Comparison of ENCODE assay signal across 23 cellular contexts in the genomic region with DNA sequence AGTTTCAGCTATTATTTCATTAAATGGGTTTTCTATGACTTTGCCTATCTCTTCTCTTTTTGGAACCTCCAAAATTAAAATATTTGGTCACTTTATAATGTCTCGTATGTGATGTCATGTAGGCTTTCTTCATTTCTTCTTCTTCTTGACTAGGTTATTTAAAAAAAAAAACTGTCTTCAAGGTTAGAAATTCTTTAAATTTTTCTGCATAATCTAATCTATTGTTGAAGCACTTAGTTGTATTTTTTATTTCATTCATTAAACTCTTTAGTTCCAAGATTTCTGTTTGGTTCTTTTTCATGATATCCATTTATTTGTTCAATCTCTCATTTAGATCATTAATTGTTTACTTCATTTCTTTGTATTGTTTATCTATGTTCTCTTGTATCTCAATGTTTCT.
"Had no signal": no experiment of that assay in that cellular context is flagged by ENCODE, and none has a peak within 500 bp of the region (broad histone marks: within the 10 kb centered on the region; RNA-seq: fewer than 3 reads in every experiment).

No MANE protein-coding gene starts in this region.

- H3K36me3 ChIP-seq: esophagus muscularis mucosa, gastrocnemius medialis, heart left ventricle, left lung, lower lobe of right lung had no signal

- H3K9me3 ChIP-seq: gastrocnemius medialis had no signal

- H3K4me3 Mint-ChIP-seq: immature natural killer cell; mesothelial cell of epicardium; naive B cell; naive thymus-derived CD8-positive, alpha-beta T cell had no signal

- DNase-seq: dermis blood vessel endothelial cell; dorsolateral prefrontal cortex; effector CD4-positive, alpha-beta T cell; effector memory CD4-positive, alpha-beta T cell; foreskin keratinocyte; gastrocnemius medialis; heart left ventricle; hypothalamus; immature natural killer cell; islet precursor cell; left cardiac atrium; left lung; left ventricle myocardium superior; lower lobe of right lung; mesenchymal stem cell; mucosa of descending colon; naive B cell; naive thymus-derived CD8-positive, alpha-beta T cell had no signal

- H3K4me2 ChIP-seq: hepatocyte had no signal

- H3K27ac Mint-ChIP-seq: immature natural killer cell; mesothelial cell of epicardium; naive thymus-derived CD8-positive, alpha-beta T cell had no signal

- H3K4me1 Mint-ChIP-seq: immature natural killer cell, mesothelial cell of epicardium, naive B cell had no signal

- FAIRE-seq: endothelial cell of umbilical vein had no signal

- H2AFZ ChIP-seq: hepatocyte had no signal

- H3K4me3 ChIP-seq: coronary artery, dorsolateral prefrontal cortex, esophagus muscularis mucosa, gastrocnemius medialis, heart left ventricle, hepatocyte, left lung, lower lobe of right lung, mucosa of descending colon had no signal

- H3K79me2 ChIP-seq: hepatocyte had no signal

- H3K4me1 ChIP-seq: esophagus muscularis mucosa, foreskin keratinocyte, gastrocnemius medialis, heart left ventricle, left lung, lower lobe of right lung had no signal

- ATAC-seq: foreskin keratinocyte; gastrocnemius medialis; heart left ventricle; left cardiac atrium; left lung; left ventricle myocardium superior; lower lobe of right lung; mucosa of descending colon; naive thymus-derived CD8-positive, alpha-beta T cell had no signal

- H3K27me3 ChIP-seq: dorsolateral prefrontal cortex, esophagus muscularis mucosa, gastrocnemius medialis, heart left ventricle, hepatocyte, left lung had no signal

- H3K27ac ChIP-seq: coronary artery, dorsolateral prefrontal cortex, esophagus muscularis mucosa, foreskin keratinocyte, gastrocnemius medialis, heart left ventricle, hepatocyte, left lung, lower lobe of right lung had no signal
